Comparison of ENCODE assay signal across 32 cellular contexts in the genomic region with DNA sequence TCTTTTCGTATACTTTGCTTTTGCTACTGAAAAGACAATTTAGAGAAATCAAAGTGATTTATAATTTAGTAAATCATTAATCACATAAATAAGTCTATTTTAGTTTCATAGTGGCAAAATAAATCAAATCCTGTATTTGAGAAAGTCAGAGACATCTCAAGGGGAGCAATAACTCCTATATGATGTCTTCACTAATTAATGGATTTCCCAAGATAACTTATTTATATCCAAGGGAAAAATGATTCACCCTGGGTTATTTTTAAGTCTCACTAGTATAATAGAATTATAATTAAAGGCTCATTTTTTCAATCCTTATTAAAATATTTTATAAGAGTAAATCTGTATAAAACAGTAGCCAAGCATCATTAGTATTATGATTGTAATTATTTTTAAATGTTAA.
"Had no signal": no experiment of that assay in that cellular context is flagged by ENCODE, and none has a peak within 500 bp of the region (broad histone marks: within the 10 kb centered on the region; RNA-seq: fewer than 3 reads in every experiment).

No MANE protein-coding gene starts in this region.

- H3K27ac ChIP-seq: KMS-11 had no signal

- H3K4me3 ChIP-seq: MG63 had no signal

- DNase-seq: Karpas-422, Kasumi-1, MG63, MM.1S, MV-4-11, NCI-H1048, NCI-H1092, NCI-H1092 treated with DMSO at 0.1 percent for 48 hours, NCI-H1105, NCI-H1105 treated with DMSO at 0.1 percent for 48 hours, NCI-H1417 treated with DMSO at 0.1 percent for 48 hours, NCI-H1436, NCI-H1436 treated with DMSO at 0.1 percent for 48 hours, NCI-H146, NCI-H1694, NCI-H1694 treated with DMSO at 0.1 percent for 48 hours, NCI-H187, NCI-H187 treated with DMSO at 0.1 percent for 48 hours, NCI-H2029, NCI-H2029 treated with DMSO at 0.1 percent for 48 hours, NCI-H2081, NCI-H2081 treated with DMSO at 0.1 percent for 48 hours, NCI-H2107, NCI-H2171, NCI-H2171 treated with DMSO at 0.1 percent for 48 hours, NCI-H2227 treated with DMSO at 0.1 percent for 48 hours, NCI-H226, NCI-H345, NCI-H446, NCI-H446 treated with DMSO at 0.1 percent for 48 hours, NCI-H510A had no signal

- H3K27me3 ChIP-seq: MG63 had no signal

- H3K4me2 ChIP-seq: KMS-11 had no signal

- H3K36me3 ChIP-seq: MG63 had no signal

- H3K9ac ChIP-seq: KMS-11 had no signal
